23 cellular contexts compared by ENCODE assay signal in the genomic region with DNA sequence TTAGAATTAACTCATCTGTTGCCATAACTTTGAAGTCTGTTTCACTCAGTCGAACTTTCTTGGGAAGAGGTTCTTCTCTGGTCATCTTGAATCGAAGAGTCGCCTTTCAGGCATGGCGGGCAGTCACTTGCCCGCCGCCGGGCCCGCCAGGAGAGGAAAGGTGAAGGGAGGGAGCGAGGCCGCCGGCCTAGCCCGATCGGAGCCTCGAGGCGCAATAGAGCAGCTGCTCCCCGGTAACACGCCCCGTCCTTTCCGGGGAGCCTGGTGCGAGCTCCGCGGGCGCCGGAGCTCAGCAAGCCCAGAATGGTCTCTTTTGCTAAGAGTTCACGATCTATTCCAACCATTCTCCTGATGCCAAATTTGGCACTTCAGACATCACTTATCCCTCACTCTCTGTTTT.
"Had no signal": no experiment of that assay in that cellular context is flagged by ENCODE, and none has a peak within 500 bp of the region (broad histone marks: within the 10 kb centered on the region; RNA-seq: fewer than 3 reads in every experiment).

No MANE protein-coding gene starts in this region.

- H3K36me3 ChIP-seq: colonic mucosa, esophagus squamous epithelium, gastrocnemius medialis, heart right ventricle, left ventricle myocardium inferior, lower lobe of right lung had no signal

- H3K4me3 ChIP-seq: colonic mucosa, esophagus squamous epithelium, gastrocnemius medialis, heart right ventricle, left ventricle myocardium inferior, lower lobe of right lung had no signal

- H3K27me3 ChIP-seq: colonic mucosa, esophagus squamous epithelium, gastrocnemius medialis, heart right ventricle had no signal

- DNase-seq: cerebellar nuclear complex; colonic mucosa; cortex of kidney; effector CD8-positive, alpha-beta T cell; effector memory CD8-positive, alpha-beta T cell; endodermal cell; erythroblast; esophagus squamous epithelium; foreskin fibroblast; foreskin melanocyte; gastrocnemius medialis; glutamatergic neuron; head of caudate nucleus; heart right ventricle; hippocampal formation; left colon; left ventricle myocardium inferior; lower lobe of right lung; mesenchymal stem cell; midbrain had no signal

- H3K27ac ChIP-seq: colonic mucosa, epithelial cell of prostate, esophagus squamous epithelium, gastrocnemius medialis, heart right ventricle, left ventricle myocardium inferior, lower lobe of right lung had no signal

- H3K9me3 ChIP-seq: colonic mucosa, esophagus squamous epithelium, gastrocnemius medialis, heart right ventricle, lower lobe of right lung had no signal

- H3K4me1 ChIP-seq: colonic mucosa, esophagus squamous epithelium, gastrocnemius medialis, heart right ventricle, left ventricle myocardium inferior, lower lobe of right lung had no signal

- ATAC-seq: effector memory CD8-positive, alpha-beta T cell; esophagus mucosa; gastrocnemius medialis; heart right ventricle; left colon; left lobe of liver had no signal
